ENCODE assay signal across 1 cellular context in the genomic region with DNA sequence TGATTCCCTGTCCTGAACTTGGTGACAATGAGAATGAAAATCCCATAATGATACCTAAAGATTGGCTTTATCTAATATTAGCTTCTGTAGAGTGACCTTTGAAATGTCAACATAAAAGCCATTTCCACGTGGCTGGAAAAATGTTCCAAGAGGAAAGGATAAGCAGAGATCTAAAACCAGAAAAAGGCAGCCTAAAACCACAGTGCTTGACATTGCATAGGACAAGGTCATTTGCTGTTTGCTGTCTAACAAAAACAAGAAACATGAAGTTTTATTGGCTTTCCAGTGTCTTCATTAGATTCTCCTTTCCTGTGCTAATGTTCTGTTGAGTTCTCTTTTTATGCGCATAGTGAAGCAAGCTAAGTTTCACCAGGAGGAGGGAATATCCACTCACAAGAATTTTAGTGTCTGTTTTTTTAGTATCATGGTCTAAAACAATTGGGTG.
TF ChIP-seq lines count a peak whose summit lies in the region.

No MANE protein-coding gene starts in this region.

TF ChIP-seq in HepG2, 621 proteins besides CTCF, POLR2A, EP300 and RAD21 (continued from another document):
- TF ChIP-seq, protein P1, sequence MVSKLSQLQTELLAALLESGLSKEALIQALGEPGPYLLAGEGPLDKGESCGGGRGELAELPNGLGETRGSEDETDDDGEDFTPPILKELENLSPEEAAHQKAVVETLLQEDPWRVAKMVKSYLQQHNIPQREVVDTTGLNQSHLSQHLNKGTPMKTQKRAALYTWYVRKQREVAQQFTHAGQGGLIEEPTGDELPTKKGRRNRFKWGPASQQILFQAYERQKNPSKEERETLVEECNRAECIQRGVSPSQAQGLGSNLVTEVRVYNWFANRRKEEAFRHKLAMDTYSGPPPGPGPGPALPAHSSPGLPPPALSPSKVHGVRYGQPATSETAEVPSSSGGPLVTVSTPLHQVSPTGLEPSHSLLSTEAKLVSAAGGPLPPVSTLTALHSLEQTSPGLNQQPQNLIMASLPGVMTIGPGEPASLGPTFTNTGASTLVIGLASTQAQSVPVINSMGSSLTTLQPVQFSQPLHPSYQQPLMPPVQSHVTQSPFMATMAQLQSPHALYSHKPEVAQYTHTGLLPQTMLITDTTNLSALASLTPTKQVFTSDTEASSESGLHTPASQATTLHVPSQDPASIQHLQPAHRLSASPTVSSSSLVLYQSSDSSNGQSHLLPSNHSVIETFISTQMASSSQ (IDR thresholded peaks at IDR 0.05; ENCODE audit: low read depth): no peak
- TF ChIP-seq, protein P1 (CRISPR knock-in tag; IDR thresholded peaks at IDR 0.05; ENCODE audit: borderline replicate concordance): peak; percentile 56; the same call in 1 of the 2 replicates
- TF ChIP-seq, protein P2, sequence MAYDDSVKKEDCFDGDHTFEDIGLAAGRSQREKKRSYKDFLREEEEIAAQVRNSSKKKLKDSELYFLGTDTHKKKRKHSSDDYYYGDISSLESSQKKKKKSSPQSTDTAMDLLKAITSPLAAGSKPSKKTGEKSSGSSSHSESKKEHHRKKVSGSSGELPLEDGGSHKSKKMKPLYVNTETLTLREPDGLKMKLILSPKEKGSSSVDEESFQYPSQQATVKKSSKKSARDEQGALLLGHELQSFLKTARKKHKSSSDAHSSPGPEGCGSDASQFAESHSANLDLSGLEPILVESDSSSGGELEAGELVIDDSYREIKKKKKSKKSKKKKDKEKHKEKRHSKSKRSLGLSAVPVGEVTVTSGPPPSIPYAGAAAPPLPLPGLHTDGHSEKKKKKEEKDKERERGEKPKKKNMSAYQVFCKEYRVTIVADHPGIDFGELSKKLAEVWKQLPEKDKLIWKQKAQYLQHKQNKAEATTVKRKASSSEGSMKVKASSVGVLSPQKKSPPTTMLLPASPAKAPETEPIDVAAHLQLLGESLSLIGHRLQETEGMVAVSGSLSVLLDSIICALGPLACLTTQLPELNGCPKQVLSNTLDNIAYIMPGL (CRISPR knock-in tag; IDR thresholded peaks at IDR 0.05; ENCODE audit: borderline replicate concordance in 1 of 2, low read depth in 1 of 2): 0 out of 4 replicates have a peak, but pooled peaks of 1 of the 2 experiments have one; percentile 21
- TF ChIP-seq, protein P3, sequence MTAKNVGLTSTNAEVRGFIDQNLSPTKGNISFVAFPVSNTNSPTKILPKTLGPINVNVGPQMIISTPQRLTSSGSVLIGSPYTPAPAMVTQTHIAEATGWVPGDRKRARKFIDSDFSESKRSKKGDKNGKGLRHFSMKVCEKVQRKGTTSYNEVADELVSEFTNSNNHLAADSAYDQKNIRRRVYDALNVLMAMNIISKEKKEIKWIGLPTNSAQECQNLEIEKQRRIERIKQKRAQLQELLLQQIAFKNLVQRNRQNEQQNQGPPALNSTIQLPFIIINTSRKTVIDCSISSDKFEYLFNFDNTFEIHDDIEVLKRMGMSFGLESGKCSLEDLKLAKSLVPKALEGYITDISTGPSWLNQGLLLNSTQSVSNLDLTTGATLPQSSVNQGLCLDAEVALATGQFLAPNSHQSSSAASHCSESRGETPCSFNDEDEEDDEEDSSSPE (CRISPR knock-in tag; IDR thresholded peaks at IDR 0.05): peak; percentile 50; the same call in 1 of the 2 replicates
- TF ChIP-seq ZFP36 (IDR thresholded peaks at IDR 0.05; ENCODE audit: borderline replicate concordance, low read depth, low read length, partially characterized antibody) (no peak), TBX3 (IDR thresholded peaks at IDR 0.05; ENCODE audit: borderline replicate concordance) (no peak), HMG20A (CRISPR knock-in tag; IDR thresholded peaks at IDR 0.05; ENCODE audit: borderline replicate concordance) (peak; percentile 93; the same call in 1 of the 2 replicates), YEATS2 (CRISPR knock-in tag; IDR thresholded peaks at IDR 0.05; ENCODE audit: borderline replicate concordance) (peak; percentile 69; the same call in 1 of the 2 replicates), RXRB (CRISPR knock-in tag; IDR thresholded peaks at IDR 0.05; ENCODE audit: borderline replicate concordance) (peak; percentile 93), ASH2L (IDR thresholded peaks at IDR 0.05; ENCODE audit: insufficient read length, low read depth, low read length) (peak; percentile 80), FOXO1 (CRISPR knock-in tag; IDR thresholded peaks at IDR 0.05) (peak; percentile 94), ARNTL (CRISPR knock-in tag; IDR thresholded peaks at IDR 0.05) (peak; percentile 89), GZF1 (CRISPR knock-in tag; IDR thresholded peaks at IDR 0.05) (no peak), ZNF609 (CRISPR knock-in tag; IDR thresholded peaks at IDR 0.05; ENCODE audit: borderline replicate concordance) (peak; percentile 85; the same call in 1 of the 2 replicates), PRDM10 (CRISPR knock-in tag; IDR thresholded peaks at IDR 0.05; ENCODE audit: low read depth) (peak; percentile 64; the same call in 1 of the 2 replicates), TP53 (CRISPR knock-in tag; conservative IDR thresholded peaks at IDR 0.05) (0 out of 2 replicates have a peak, but pooled peaks have one; percentile 72), GATAD1 (CRISPR knock-in tag; IDR thresholded peaks at IDR 0.05) (peak; percentile 40; the same call in 1 of the 2 replicates), ZNF792 (CRISPR knock-in tag; IDR thresholded peaks at IDR 0.05) (peak; percentile 46; the same call in 1 of the 2 replicates)
